8 cellular contexts compared by ENCODE assay signal in the genomic region with DNA sequence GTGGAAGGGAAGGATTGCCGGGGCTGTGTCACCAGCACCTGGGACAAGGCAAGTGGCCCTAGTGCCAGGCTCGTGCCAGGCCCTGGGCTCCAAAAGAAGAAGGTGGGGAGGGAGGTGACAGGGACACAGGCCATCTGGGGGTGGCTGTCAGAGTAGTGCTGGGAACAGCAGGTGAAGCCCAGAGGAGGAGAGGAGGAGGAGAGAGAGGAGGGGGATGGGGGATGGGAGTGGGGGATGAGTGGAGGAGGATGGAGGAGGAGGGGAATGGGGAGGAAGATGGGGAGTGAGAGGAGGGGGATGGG. TPM values are rescaled to one million over a fixed set of nuclear protein-coding genes. Genes with fewer than 3 reads are reported as not detected.
DNase-seq lines count a peak whose midpoint lies in the region; ATAC-seq, FAIRE-seq and TF ChIP-seq lines count a peak whose summit lies in the region.

No MANE protein-coding gene starts in this region.

- intact Hi-C loops in kidney (cut with DNase I): no loop called here

- H3K4me1 Mint-ChIP-seq in activated naive CD4-positive, alpha-beta T cell treated with anti-CD3 and anti-CD28 coated beads, Interleukin-2, amount 10 ng/mL, durations not matched to agents 7 days and 5 days: peaks cover 53% of the 10 kb centered on the region
- H3K4me1 Mint-ChIP-seq in activated T-helper 17 cell treated with anti-CD3 and anti-CD28 coated beads, Interleukin-2, amount 50 U/mL, for 72 hours: peaks cover 17% of the 10 kb centered on the region

- peak; percentile 16 for ATAC-seq in activated T-helper 17 cell treated with anti-CD3 and anti-CD28 coated beads, Interleukin-2, amount 50 U/mL, for 72 hours (replicated peaks)
- no peak for ATAC-seq in GM19467 (IDR thresholded peaks at IDR 0.05; ENCODE audit: unreplicated experiment)

- CTCF ChIA-PET in activated naive CD4-positive, alpha-beta T cell treated with anti-CD3 and anti-CD28 coated beads, Interleukin-2, amount 10 ng/mL, durations not matched to agents 7 days and 5 days (lab: Charles Lee): interaction anchor here (0.6 to 7.6 kb wide), 6 partner anchors 11 to 107 kb away, joined by 3 to 132 read pairs (median 8); partner anchors contain the start of gene JUND

- H3K27ac ChIP-seq in kidney (ENCODE audit: low read depth in 2 of 2, low read length in 2 of 2): peak overlapping the region; percentile 97 to 99

- peak overlapping the region; percentile 99 for H3K27ac Mint-ChIP-seq in activated naive CD4-positive, alpha-beta T cell treated with anti-CD3 and anti-CD28 coated beads, Interleukin-2, amount 10 ng/mL, durations not matched to agents 7 days and 5 days
- H3K27ac Mint-ChIP-seq in activated T-helper 17 cell treated with anti-CD3 and anti-CD28 coated beads, Interleukin-2, amount 50 U/mL, for 72 hours: peak overlapping the region; percentile 94

- H3K36me3 ChIP-seq in kidney (ENCODE audit: control insufficient read depth in 1 of 2, insufficient read depth in 2 of 2, low read length in 2 of 2): no peaks in the 10 kb centered on the region

- H3K9me3 ChIP-seq in kidney (ENCODE audit: control insufficient read depth in 1 of 2, low read length in 2 of 2): no peaks in the 10 kb centered on the region

- H3K4me3 Mint-ChIP-seq in activated naive CD4-positive, alpha-beta T cell treated with anti-CD3 and anti-CD28 coated beads, Interleukin-2, amount 10 ng/mL, durations not matched to agents 7 days and 5 days: peak overlapping the region; percentile 94
- peak overlapping the region; percentile 94 for H3K4me3 Mint-ChIP-seq in activated T-helper 17 cell treated with anti-CD3 and anti-CD28 coated beads, Interleukin-2, amount 50 U/mL, for 72 hours

- H3K27me3 Mint-ChIP-seq in activated naive CD4-positive, alpha-beta T cell treated with anti-CD3 and anti-CD28 coated beads, Interleukin-2, amount 10 ng/mL, durations not matched to agents 7 days and 5 days: no peaks in the 10 kb centered on the region
- H3K27me3 Mint-ChIP-seq in activated T-helper 17 cell treated with anti-CD3 and anti-CD28 coated beads, Interleukin-2, amount 50 U/mL, for 72 hours: no peaks in the 10 kb centered on the region

- peaks cover 8 to 30% of the 10 kb centered on the region in 2 donors for H3K4me1 ChIP-seq in kidney (ENCODE audit: control insufficient read depth in 1 of 2, insufficient read depth in 1 of 2, low read depth in 1 of 2, low read length in 2 of 2)

- H3K9ac ChIP-seq in kidney (ENCODE audit: low read length in 2 of 2): peak overlapping the region; percentile 54 to 92

- TF ChIP-seq CTCF in kidney (IDR thresholded peaks at IDR 0.05; ENCODE audit: borderline replicate concordance, extremely low read depth, insufficient read depth): no peak

- no peaks in the 10 kb centered on the region for H3K9me3 Mint-ChIP-seq in activated naive CD4-positive, alpha-beta T cell treated with anti-CD3 and anti-CD28 coated beads, Interleukin-2, amount 10 ng/mL, durations not matched to agents 7 days and 5 days
- no peaks in the 10 kb centered on the region for H3K9me3 Mint-ChIP-seq in activated T-helper 17 cell treated with anti-CD3 and anti-CD28 coated beads, Interleukin-2, amount 50 U/mL, for 72 hours

- peak overlapping the region in 1 of 2 donors; percentile 2 for H3K4me3 ChIP-seq in kidney (ENCODE audit: low read length in 2 of 2)

- no peak for FAIRE-seq in kidney (lab: Jason Lieb, UNC)

- no peak for DNase-seq in activated naive CD4-positive, alpha-beta T cell treated with anti-CD3 and anti-CD28 coated beads, Interleukin-2, amount 10 ng/mL, durations not matched to agents 7 days and 5 days
- DNase-seq in activated naive CD4-positive, alpha-beta T cell (lab: John Stamatoyannopoulos, UW): no peak
- peak; percentile 76 for DNase-seq in kidney
- peak; percentile 15 for DNase-seq in superior temporal gyrus (ENCODE audit: extremely low spot score)
- DNase-seq in NCI-H2107 treated with DMSO at 0.1 percent for 48 hours (lab: John Stamatoyannopoulos, UW; ENCODE audit: unreplicated experiment): no peak
- no peak for DNase-seq in NCI-H526 (lab: John Stamatoyannopoulos, UW)

- H3K36me3 Mint-ChIP-seq in activated naive CD4-positive, alpha-beta T cell treated with anti-CD3 and anti-CD28 coated beads, Interleukin-2, amount 10 ng/mL, durations not matched to agents 7 days and 5 days: peaks cover 32% of the 10 kb centered on the region
- H3K36me3 Mint-ChIP-seq in activated T-helper 17 cell treated with anti-CD3 and anti-CD28 coated beads, Interleukin-2, amount 50 U/mL, for 72 hours (ENCODE audit: low read depth): peaks cover 53% of the 10 kb centered on the region

RNA-seq across cellular contexts. Expression of gene LSM4, which starts 18.7 kb away (rescaled TPM):
- 100 to 1,000 TPM; 176 to 252 TPM for total RNA-seq in activated T-helper 17 cell treated with anti-CD3 and anti-CD28 coated beads, Interleukin-2, amount 50 U/mL, for 72 hours
- 87.7 TPM for total RNA-seq in kidney
- 245 TPM for polyA plus RNA-seq in kidney (ENCODE audit: insufficient read depth, low read depth, low replicate concordance)

RNA-seq across cellular contexts. Expression of gene JUND, which starts 22.7 kb away (rescaled TPM):
- 100 to 1,000 TPM; 177 to 324 TPM for total RNA-seq in activated T-helper 17 cell treated with anti-CD3 and anti-CD28 coated beads, Interleukin-2, amount 50 U/mL, for 72 hours
- 181 TPM for total RNA-seq in kidney
- 117 TPM for polyA plus RNA-seq in kidney (ENCODE audit: insufficient read depth, low read depth, low replicate concordance)

RNA-seq across cellular contexts. Expression of gene IQCN, which starts 29.9 kb away (rescaled TPM):
- total RNA-seq in activated T-helper 17 cell treated with anti-CD3 and anti-CD28 coated beads, Interleukin-2, amount 50 U/mL, for 72 hours: 1 to 10 TPM; 1.1 to 1.3 TPM
- total RNA-seq in kidney: 6.3 TPM
- 0.82 TPM for polyA plus RNA-seq in kidney (ENCODE audit: insufficient read depth, low read depth, low replicate concordance)

RNA-seq across cellular contexts. Expression of gene PGPEP1, which starts 36.3 kb away (rescaled TPM):
- 10 to 100 TPM; 38.9 to 46.0 TPM for total RNA-seq in activated T-helper 17 cell treated with anti-CD3 and anti-CD28 coated beads, Interleukin-2, amount 50 U/mL, for 72 hours
- 54.5 TPM for total RNA-seq in kidney
- 76.1 TPM for polyA plus RNA-seq in kidney (ENCODE audit: insufficient read depth, low read depth, low replicate concordance)

Comparison
In these comparisons a context has a peak if more than half of its experiments do, and no peak if none do; other contexts are left out.
1. DNase-seq: peak in kidney (single experiment) and superior temporal gyrus (single experiment); none in activated naive CD4-positive, alpha-beta T cell treated with anti-CD3 and anti-CD28 coated beads, Interleukin-2, amount 10 ng/mL, durations not matched to agents 7 days and 5 days (single experiment), activated naive CD4-positive, alpha-beta T cell (0 of 4), NCI-H2107 treated with DMSO at 0.1 percent for 48 hours (single experiment) and NCI-H526 (0 of 2).